1 cellular context compared by ENCODE assay signal in genomic region chr21:41470054-41470453, GRCh38.
TF ChIP-seq lines count a peak whose summit lies in the region.

No MANE protein-coding gene starts in this region.

TF ChIP-seq in GM12878, 131 proteins besides CTCF, POLR2A, EP300 and RAD21 (continued from another document):
- TF ChIP-seq PBX3 (IDR thresholded peaks at IDR 0.05; ENCODE audit: insufficient replicate concordance, low read depth, low read length) (no peak), STAT1 (conservative IDR thresholded peaks at IDR 0.05) (no peak), PKNOX1 (IDR thresholded peaks at IDR 0.05) (0 out of 2 replicates have a peak, but pooled peaks have one; percentile 17)
